Comparison of ENCODE assay signal across 17 cellular contexts in genomic region chr16:84775262-84775810, GRCh38. TPM values are rescaled to one million over a fixed set of nuclear protein-coding genes. Genes with fewer than 3 reads are reported as not detected.
DNase-seq lines count a peak whose midpoint lies in the region; ATAC-seq and TF ChIP-seq lines count a peak whose summit lies in the region.
"Had no signal": no experiment of that assay in that cellular context is flagged by ENCODE, and none has a peak within 500 bp of the region (broad histone marks: within the 10 kb centered on the region; RNA-seq: fewer than 3 reads in every experiment).

No MANE protein-coding gene starts in this region.

- H3K79me2 ChIP-seq in osteoblast (ENCODE audit: insufficient read depth, low read length) = peaks cover 2% of the 10 kb centered on the region

- TF ChIP-seq POLR2A in esophagus squamous epithelium (IDR thresholded peaks at IDR 0.05) = no peak

- H3K9me3 ChIP-seq in esophagus squamous epithelium (no peaks in the 10 kb centered on the region), osteoblast (ENCODE audit: low read depth, low read length) (no peaks in the 10 kb centered on the region)
- H3K9me3 ChIP-seq: body of pancreas, SJCRH30 had no signal

- no peak for TF ChIP-seq CTCF in CD14-positive monocyte (IDR thresholded peaks at IDR 0.05)
- no peak for TF ChIP-seq CTCF in HFFc6 (IDR thresholded peaks at IDR 0.05)
- no peak for TF ChIP-seq CTCF in esophagus squamous epithelium (IDR thresholded peaks at IDR 0.05)
- TF ChIP-seq CTCF in osteoblast (IDR thresholded peaks at IDR 0.05; ENCODE audit: extremely low read depth, low read depth, low read length) = no peak

- peaks cover 25% of the 10 kb centered on the region for H3K4me1 Mint-ChIP-seq in CD14-positive monocyte
- H3K4me1 Mint-ChIP-seq in HFFc6 (ENCODE audit: low read depth) = peaks cover 16% of the 10 kb centered on the region
- H3K4me1 Mint-ChIP-seq: activated naive CD4-positive, alpha-beta T cell treated with anti-CD3 and anti-CD28 coated beads, Interleukin-2, amount 10 ng/mL, durations not matched to agents 7 days and 5 days; immature natural killer cell had no signal

- DNase-seq in CD14-positive monocyte (ENCODE audit: low spot score) (no peak), HFFc6 (no peak), esophagus squamous epithelium (lab: John Stamatoyannopoulos, UW) (no peak), osteoblast (ENCODE audit: insufficient read length, low spot score, missing footprints) (no peak), NCI-H1694 treated with DMSO at 0.1 percent for 48 hours (lab: John Stamatoyannopoulos, UW) (no peak)
- DNase-seq: activated naive CD4-positive, alpha-beta T cell treated with anti-CD3 and anti-CD28 coated beads, Interleukin-2, amount 10 ng/mL, durations not matched to agents 7 days and 5 days; immature natural killer cell; NCI-H2171; NCI-H748 treated with DMSO at 0.1 percent for 48 hours; SJCRH30 had no signal

- H3K4me2 ChIP-seq in osteoblast (ENCODE audit: insufficient read depth, low read length) = no peak overlapping the region

- peak overlapping the region; percentile 85 to 98 (median 95) for H3K27ac Mint-ChIP-seq in CD14-positive monocyte
- peak overlapping the region; percentile 65 for H3K27ac Mint-ChIP-seq in HFFc6
- H3K27ac Mint-ChIP-seq: activated naive CD4-positive, alpha-beta T cell treated with anti-CD3 and anti-CD28 coated beads, Interleukin-2, amount 10 ng/mL, durations not matched to agents 7 days and 5 days; T-helper 2 cell treated with Interferon-gamma antibody and Interleukin-4, amounts not matched to agents 5 μg/mL and 100 μg/mL, for 36 hours had no signal

- no peaks in the 10 kb centered on the region for H3K4me1 ChIP-seq in esophagus squamous epithelium
- H3K4me1 ChIP-seq in osteoblast (ENCODE audit: insufficient read depth, low read length) = peaks cover 8% of the 10 kb centered on the region
- H3K4me1 ChIP-seq: body of pancreas, SJCRH30 had no signal

- H3K27me3 Mint-ChIP-seq in CD14-positive monocyte (ENCODE audit: low read depth in 3 of 3) (peaks cover 0 to 2% (median 2%) of the 10 kb centered on the region in 3 donors), HFFc6 (ENCODE audit: insufficient read depth) (peaks cover 2% of the 10 kb centered on the region; the same call in 1 of the 2 replicates)
- H3K27me3 Mint-ChIP-seq: activated naive CD4-positive, alpha-beta T cell treated with anti-CD3 and anti-CD28 coated beads, Interleukin-2, amount 10 ng/mL, durations not matched to agents 7 days and 5 days had no signal

- H3K36me3 ChIP-seq in esophagus squamous epithelium (peaks cover 19 to 100% (median 40%) of the 10 kb centered on the region in 3 donors), osteoblast (ENCODE audit: insufficient read depth, low read length) (peaks cover 59% of the 10 kb centered on the region)

- intact Hi-C loops in CD14-positive monocyte (cut with micrococcal nuclease) = loop anchor here in 1 of 2 donors (5.0 kb wide), 1 partner anchor 47 kb away; no protein-coding TSS in a partner anchor
- intact Hi-C loops in esophagus squamous epithelium (cut with DNase I) = no loop called here

- H3K9me3 Mint-ChIP-seq in CD14-positive monocyte (peaks cover 0 to 4% (median 2%) of the 10 kb centered on the region in 7 donors), HFFc6 (no peaks in the 10 kb centered on the region)
- H3K9me3 Mint-ChIP-seq: activated naive CD4-positive, alpha-beta T cell treated with anti-CD3 and anti-CD28 coated beads, Interleukin-2, amount 10 ng/mL, durations not matched to agents 7 days and 5 days; immature natural killer cell; T-helper 2 cell treated with Interferon-gamma antibody and Interleukin-4, amounts not matched to agents 5 μg/mL and 100 μg/mL, for 36 hours had no signal

- H3K4me3 ChIP-seq in esophagus squamous epithelium (peak overlapping the region in 1 of 4 donors; percentile 1), osteoblast (ENCODE audit: insufficient read depth, low read length) (no peak overlapping the region)
- H3K4me3 ChIP-seq: body of pancreas, SJCRH30, skin epidermis had no signal

- no peak for ATAC-seq in HG02798 (IDR thresholded peaks at IDR 0.05; ENCODE audit: poor library complexity, unreplicated experiment)
- ATAC-seq in GM18861 (IDR thresholded peaks at IDR 0.05; ENCODE audit: unreplicated experiment) = no peak
- no peak for ATAC-seq in HG03571 (IDR thresholded peaks at IDR 0.05; ENCODE audit: unreplicated experiment)
- ATAC-seq: body of pancreas, PC-3 had no signal

- H3K27me3 ChIP-seq in esophagus squamous epithelium = no peaks in the 10 kb centered on the region
- H3K27me3 ChIP-seq in osteoblast (ENCODE audit: insufficient read depth, low read length) = no peaks in the 10 kb centered on the region
- H3K27me3 ChIP-seq: body of pancreas, SJCRH30 had no signal

- 86 to 91% methylated on average over 13 of the region's 14 CpGs for WGBS in esophagus squamous epithelium, 2 donors

- no peak overlapping the region for H2AFZ ChIP-seq in osteoblast (ENCODE audit: low read length)

- H3K4me3 Mint-ChIP-seq in CD14-positive monocyte = peak overlapping the region in 1 of 2 donors; percentile 66
- H3K4me3 Mint-ChIP-seq in HFFc6 = no peak overlapping the region
- H3K4me3 Mint-ChIP-seq: activated naive CD4-positive, alpha-beta T cell treated with anti-CD3 and anti-CD28 coated beads, Interleukin-2, amount 10 ng/mL, durations not matched to agents 7 days and 5 days; immature natural killer cell; T-helper 2 cell treated with Interferon-gamma antibody and Interleukin-4, amounts not matched to agents 5 μg/mL and 100 μg/mL, for 36 hours had no signal

- H3K27ac ChIP-seq in esophagus squamous epithelium = peak overlapping the region; percentile 15 to 47 (median 39)
- H3K27ac ChIP-seq in osteoblast (ENCODE audit: low read depth, low read length) = peak overlapping the region; percentile 66
- H3K27ac ChIP-seq: body of pancreas, SJCRH30 had no signal

- H3K36me3 Mint-ChIP-seq in CD14-positive monocyte (peaks cover 78 to 94% of the 10 kb centered on the region in 2 donors), HFFc6 (ENCODE audit: low read depth) (peaks cover 46% of the 10 kb centered on the region)

- H4K20me1 ChIP-seq in osteoblast (ENCODE audit: insufficient read depth, low read length) = peaks cover 2% of the 10 kb centered on the region

RNA-seq across cellular contexts. Expression of gene CRISPLD2, which starts 44.4 kb away (rescaled TPM):
- polyA plus RNA-seq in CD14-positive monocyte = 10 to 100 TPM; 69.0 to 90.4 TPM
- 10 to 100 TPM; 12.2 to 15.5 (median 13.6) TPM for total RNA-seq in HFFc6 (2021; fragmentation: NEBNext Ultra II Directional; extraction: Animal tissue kit (Norgen Biotek cat#: 25700))
- total RNA-seq in esophagus squamous epithelium (100 to 1,000 TPM in 1 of 4 donors, 10 to 100 TPM in 2, 1 to 10 TPM in 1; 6.0 to 166 (median 24.2) TPM), osteoblast (40.2 and 122 TPM in 2 replicates)
